In the genomic region with DNA sequence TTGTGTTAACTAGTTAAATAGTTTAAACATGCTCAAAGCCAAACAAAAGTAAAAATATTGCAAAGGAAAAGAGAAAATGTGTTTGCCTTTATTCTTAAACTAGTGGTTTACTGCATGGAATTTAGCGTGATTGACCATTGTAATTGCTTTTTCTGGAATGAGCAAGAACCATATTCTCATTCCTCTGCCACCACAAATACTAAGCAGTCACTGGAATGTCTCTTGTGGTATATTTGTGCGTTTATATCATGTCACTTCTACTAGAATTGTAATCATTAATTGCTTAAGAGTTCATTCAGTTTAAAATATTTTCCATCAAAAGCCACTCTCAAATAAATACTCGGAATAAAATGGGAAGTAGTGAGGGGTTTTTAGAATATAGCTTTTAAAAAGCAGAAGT, we compare ENCODE assay signal across 20 cellular contexts.
DNase-seq lines count a peak whose midpoint lies in the region; ATAC-seq lines count a peak whose summit lies in the region.
"Had no signal": no experiment of that assay in that cellular context is flagged by ENCODE, and none has a peak within 500 bp of the region (broad histone marks: within the 10 kb centered on the region; RNA-seq: fewer than 3 reads in every experiment).

No MANE protein-coding gene starts in this region.

- no peaks in the 10 kb centered on the region for H3K36me3 Mint-ChIP-seq in activated naive CD4-positive, alpha-beta T cell treated with anti-CD3 and anti-CD28 coated beads, Interleukin-2, amount 10 ng/mL, durations not matched to agents 7 days and 5 days
- H3K36me3 Mint-ChIP-seq: activated CD4-positive, alpha-beta memory T cell treated with anti-CD3 and anti-CD28 coated beads for 36 hours; activated naive CD8-positive, alpha-beta T cell; IgD-negative memory B cell; neural progenitor cell had no signal

- DNase-seq in A172 (ENCODE audit: low spot score): peak; percentile 46
- DNase-seq in GM03348 (ENCODE audit: low spot score): peak; percentile 7
- DNase-seq in OCI-M1 (lab: John Stamatoyannopoulos, UW): peak; percentile 3
- peak; percentile 44 for DNase-seq in foreskin melanocyte
- DNase-seq in activated naive CD4-positive, alpha-beta T cell (lab: John Stamatoyannopoulos, UW): no peak
- DNase-seq in NCI-H128 (lab: John Stamatoyannopoulos, UW; ENCODE audit: unreplicated experiment): no peak
- DNase-seq in activated naive CD4-positive, alpha-beta T cell treated with anti-CD3 and anti-CD28 coated beads, Interleukin-2, amount 10 ng/mL, durations not matched to agents 7 days and 5 days: no peak
- DNase-seq: activated CD4-positive, alpha-beta memory T cell treated with anti-CD3 and anti-CD28 coated beads for 36 hours; activated T-cell treated with anti-CD3 and anti-CD28 coated beads, Interleukin-2, amount 50 U/mL, for 24 hours; NCI-H1092 treated with DMSO at 0.1 percent for 48 hours; NCI-H2171 treated with DMSO at 0.1 percent for 48 hours; stimulated activated naive CD4-positive, alpha-beta T cell treated with Interleukin-2 at 50 U/mL for 16 hours; SW 1271; transverse colon had no signal

- H3K4me1 Mint-ChIP-seq in activated naive CD4-positive, alpha-beta T cell treated with anti-CD3 and anti-CD28 coated beads, Interleukin-2, amount 10 ng/mL, durations not matched to agents 7 days and 5 days: no peaks in the 10 kb centered on the region

- no peak for ATAC-seq in HG02981 (IDR thresholded peaks at IDR 0.05; ENCODE audit: unreplicated experiment)
- ATAC-seq: A549, esophagus mucosa had no signal

- no peak overlapping the region for H3K27ac Mint-ChIP-seq in activated naive CD4-positive, alpha-beta T cell treated with anti-CD3 and anti-CD28 coated beads, Interleukin-2, amount 10 ng/mL, durations not matched to agents 7 days and 5 days
- H3K27ac Mint-ChIP-seq: activated CD4-positive, alpha-beta memory T cell treated with anti-CD3 and anti-CD28 coated beads for 36 hours; activated naive CD8-positive, alpha-beta T cell; activated T-cell treated with anti-CD3 and anti-CD28 coated beads, Interleukin-2, amount 50 U/mL, for 24 hours; IgD-negative memory B cell; neural progenitor cell had no signal

- CTCF ChIA-PET in activated naive CD4-positive, alpha-beta T cell treated with anti-CD3 and anti-CD28 coated beads, Interleukin-2, amount 10 ng/mL, durations not matched to agents 7 days and 5 days (lab: Charles Lee): no interaction called here

- no peaks in the 10 kb centered on the region for H3K27me3 Mint-ChIP-seq in activated naive CD4-positive, alpha-beta T cell treated with anti-CD3 and anti-CD28 coated beads, Interleukin-2, amount 10 ng/mL, durations not matched to agents 7 days and 5 days
- H3K27me3 Mint-ChIP-seq: activated T-cell treated with anti-CD3 and anti-CD28 coated beads, Interleukin-2, amount 50 U/mL, for 24 hours had no signal

- H3K4me3 Mint-ChIP-seq in activated naive CD4-positive, alpha-beta T cell treated with anti-CD3 and anti-CD28 coated beads, Interleukin-2, amount 10 ng/mL, durations not matched to agents 7 days and 5 days: no peak overlapping the region
- H3K4me3 Mint-ChIP-seq: activated CD4-positive, alpha-beta memory T cell treated with anti-CD3 and anti-CD28 coated beads for 36 hours; activated naive CD8-positive, alpha-beta T cell; activated T-cell treated with anti-CD3 and anti-CD28 coated beads, Interleukin-2, amount 50 U/mL, for 24 hours; IgD-negative memory B cell; neural progenitor cell had no signal

- H3K9me3 Mint-ChIP-seq in activated naive CD4-positive, alpha-beta T cell treated with anti-CD3 and anti-CD28 coated beads, Interleukin-2, amount 10 ng/mL, durations not matched to agents 7 days and 5 days: no peaks in the 10 kb centered on the region
- H3K9me3 Mint-ChIP-seq: activated CD4-positive, alpha-beta memory T cell treated with anti-CD3 and anti-CD28 coated beads for 36 hours; activated T-cell treated with anti-CD3 and anti-CD28 coated beads, Interleukin-2, amount 50 U/mL, for 24 hours had no signal

Comparison
In these comparisons a context has a peak if more than half of its experiments do, and no peak if none do; other contexts are left out.
1. DNase-seq: peak in A172 (single experiment), GM03348 (single experiment), OCI-M1 (single experiment) and foreskin melanocyte (single experiment); none in activated naive CD4-positive, alpha-beta T cell (0 of 4), NCI-H128 (single experiment) and activated naive CD4-positive, alpha-beta T cell treated with anti-CD3 and anti-CD28 coated beads, Interleukin-2, amount 10 ng/mL, durations not matched to agents 7 days and 5 days (single experiment).